ENCODE assay signal across 8 cellular contexts in the genomic region with DNA sequence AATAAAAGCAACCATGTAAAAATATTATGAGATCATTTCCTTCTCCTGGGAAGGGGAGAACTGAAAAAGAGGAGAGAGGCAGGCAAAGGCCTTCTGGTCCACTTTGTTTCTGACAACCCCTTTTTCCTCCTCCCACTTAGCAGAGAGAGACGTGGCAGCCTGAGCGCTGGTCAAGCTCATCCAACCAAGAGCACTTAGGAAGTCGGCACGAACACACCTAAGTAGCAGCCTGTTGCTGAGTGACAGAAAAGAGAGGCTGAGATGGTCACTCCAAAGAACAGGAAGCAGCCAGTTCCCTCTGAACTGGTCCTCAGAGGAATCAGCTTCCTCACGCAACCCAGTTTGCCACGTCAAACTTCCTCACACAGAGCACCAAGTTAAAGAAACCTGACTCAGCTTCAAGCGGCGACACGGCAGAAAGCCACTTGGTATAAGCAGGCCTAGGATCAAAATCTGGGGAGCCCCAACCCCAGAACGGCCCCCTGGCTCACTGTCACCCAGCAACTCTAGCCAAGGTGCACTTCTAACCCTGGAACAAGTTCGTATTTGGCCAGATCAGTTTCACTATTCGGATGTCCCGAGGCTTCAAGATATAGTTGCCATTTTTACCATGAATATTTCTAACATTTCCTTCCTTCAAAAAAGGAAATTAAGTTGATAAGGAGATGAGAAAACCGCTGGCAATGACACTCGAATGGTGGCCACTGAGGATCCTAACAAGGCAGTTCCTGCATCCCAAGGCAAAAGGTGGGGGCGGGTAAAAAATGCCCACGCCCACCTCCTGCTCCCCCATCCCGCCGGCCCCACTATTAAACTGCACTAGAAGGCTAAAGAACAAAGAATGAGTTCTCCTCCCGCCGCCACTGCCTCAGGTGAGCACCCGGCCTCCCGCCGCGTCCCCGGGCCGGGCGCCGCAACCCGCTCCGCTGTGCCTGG. TPM values are rescaled to one million over a fixed set of nuclear protein-coding genes. Genes with fewer than 3 reads are reported as not detected.
DNase-seq lines count a peak whose midpoint lies in the region; ATAC-seq, FAIRE-seq and TF ChIP-seq lines count a peak whose summit lies in the region.

No MANE protein-coding gene starts in this region.

- TF ChIP-seq CTCF in dorsolateral prefrontal cortex (IDR thresholded peaks at IDR 0.05 in 54 of 56, conservative IDR thresholded peaks at IDR 0.05 in 2 of 56; ENCODE audit: low read depth in 1 of 56, partially characterized antibody in 56 of 56) (peak in 1 of 56 donors; percentile 10), HepG2 (CRISPR knock-in tag; IDR thresholded peaks at IDR 0.05) (no peak)

- H2AFZ ChIP-seq in HepG2 (ENCODE audit: low read length), result no peak overlapping the region

- DNase-seq in ACHN (peak; percentile 75), NCI-H2227 (lab: John Stamatoyannopoulos, UW; ENCODE audit: unreplicated experiment) (peak; percentile 57), dorsolateral prefrontal cortex (peak; percentile 23 to 64 (median 44)), HepG2 (ENCODE audit: low spot score) (peak; percentile 87)
- DNase-seq in activated CD4-positive, alpha-beta T cell treated with anti-CD3 and anti-CD28 coated beads, Interleukin-2, amount 50 U/mL, for 1 hour, result peak; percentile 28
- peak; percentile 28 to 40 for DNase-seq in stimulated activated CD4-positive, alpha-beta T cell treated with anti-CD3 and anti-CD28 coated beads, Interleukin-2, amount 100 ng/mL, for 48 hours

- H3K9ac ChIP-seq in HepG2 (ENCODE audit: insufficient read depth, low read depth, low read length), result peak overlapping the region; percentile 96

- in situ Hi-C loops in ACHN (cut with HindIII; ENCODE audit: low pct_ligation_motif_present, low pct_unique_long_range_greater_than_20kb, low sequenced_read_pairs), result no loop called here
- in situ Hi-C loops in HepG2 (cut with HindIII; ENCODE audit: extremely low pct_ligation_motif_present, low pct_unique_long_range_greater_than_20kb), result no loop called here

- H3K4me2 ChIP-seq in HepG2 (ENCODE audit: low read depth, low read length), result peak overlapping the region; percentile 88

- no peak for TF ChIP-seq RAD21 in HepG2 (CRISPR knock-in tag; IDR thresholded peaks at IDR 0.05)

- intact Hi-C loops in dorsolateral prefrontal cortex (cut with DNase I) (loop anchor here (5.0 kb wide), 2 partner anchors 52 to 153 kb away; a partner anchor contains a TSS), HepG2 (cut with micrococcal nuclease; ENCODE audit: unreplicated experiment) (no loop called here)

- TF ChIP-seq EP300 in HepG2 (IDR thresholded peaks at IDR 0.05; ENCODE audit: low read depth in 2 of 2, low read length in 2 of 2) (no peak), HepG2 (CRISPR knock-in tag; IDR thresholded peaks at IDR 0.05; ENCODE audit: borderline replicate concordance) (no peak)

- CTCF ChIA-PET in HepG2 (lab: Yijun Ruan, JAX; ENCODE audit: low intra/inter-chr PET ratio, low total read pairs), result no interaction called here

- POLR2A ChIA-PET in HepG2 (lab: Yijun Ruan, JAX), result interaction anchor here (1.2 to 1.9 kb wide), 5 partner anchors 8 to 619 kb away, joined by 3 to 6 read pairs (median 3); a partner anchor contains a TSS

- peaks cover 3% of the 10 kb centered on the region; the same call in 1 of the 2 replicates for H4K20me1 ChIP-seq in HepG2 (ENCODE audit: insufficient read depth, low read length)

- peaks cover 49% of the 10 kb centered on the region for H3K4me1 ChIP-seq in HepG2 (ENCODE audit: insufficient read depth, low read length)

- H3K4me3 ChIP-seq in dorsolateral prefrontal cortex (peak overlapping the region; percentile 69 to 99 (median 92)), HepG2 (replicated peaks in 1 of 3; ENCODE audit: insufficient read depth in 1 of 3, low read depth in 2 of 3, low read length in 3 of 3) (peak overlapping the region; percentile 91 to 97 (median 96))

- H3K27me3 ChIP-seq in dorsolateral prefrontal cortex, result no peaks in the 10 kb centered on the region
- no peaks in the 10 kb centered on the region; a peak in 1 of 5 replicates for H3K27me3 ChIP-seq in HepG2 (ENCODE audit: control insufficient read depth in 1 of 2, insufficient read depth in 2 of 2, low read length in 2 of 2)

- FAIRE-seq in HepG2 (lab: Jason Lieb, UNC), result peak; percentile 53

- H3K9me3 ChIP-seq in HepG2 (ENCODE audit: low read length), result no peaks in the 10 kb centered on the region

- H3K36me3 ChIP-seq in HepG2 (replicated peaks in 1 of 2; ENCODE audit: control insufficient read depth in 1 of 2, insufficient read depth in 2 of 2, low read length in 2 of 2), result peaks cover 0 to 20% of the 10 kb centered on the region in 2 experiments; a peak in 4 of 5 replicates

- peak; percentile 57 to 93 for TF ChIP-seq POLR2A in HepG2 (IDR thresholded peaks at IDR 0.05; ENCODE audit: insufficient read depth in 1 of 2, low read depth in 2 of 2, low read length in 2 of 2)

- 2% methylated on average over 13 of the region's 31 CpGs for WGBS in HepG2 (ENCODE audit: low lambda C conversion rate)

- peak overlapping the region in 58 of 59 donors; percentile 28 to 97 (median 81) for H3K27ac ChIP-seq in dorsolateral prefrontal cortex
- peak overlapping the region; percentile 84 for H3K27ac ChIP-seq in HepG2 (ENCODE audit: extremely low read length, insufficient read depth, low read length)

- BruUV-seq in HepG2 (replicated peaks; lab: Mats Ljungman, UMichigan), result TSS peak; percentile 55

- peaks cover 49% of the 10 kb centered on the region for H3K79me2 ChIP-seq in HepG2 (ENCODE audit: insufficient read depth, low read length)

- ATAC-seq in GM18508 (IDR thresholded peaks at IDR 0.05; ENCODE audit: insufficient read depth, unreplicated experiment) (peak; percentile 62), HG02938 (IDR thresholded peaks at IDR 0.05; ENCODE audit: unreplicated experiment) (peak; percentile 53), HepG2 (peak; percentile 88)

RNA-seq across cellular contexts. Expression of a gene that starts 0.7 kb away (rescaled TPM):
- total RNA-seq in dorsolateral prefrontal cortex, result 10 to 100 TPM; 12.7 to 44.7 (median 24.8) TPM
- 51.1 and 78.6 TPM in 2 replicates for total RNA-seq in HepG2 (2016; rRNA removed; fragmentation: Illumina TruSeq; extraction: Trizol)
- total RNA-seq in HepG2 (2016; cell fraction: cytosol; rRNA removed; fragmentation: Illumina TruSeq; extraction: Trizol; ENCODE audit: low read depth), result 3.7 and 5.0 TPM in 2 replicates
- 48.9 and 73.2 TPM in 2 replicates for total RNA-seq in HepG2 (2016; cell fraction: insoluble cytoplasmic fraction; rRNA removed; fragmentation: Illumina TruSeq; extraction: Trizol)
- 14.9 and 16.7 TPM in 2 replicates for total RNA-seq in HepG2 (2016; cell fraction: membrane; rRNA removed; fragmentation: Illumina TruSeq; extraction: Trizol)
- total RNA-seq in HepG2 (2016; cell fraction: nucleus; rRNA removed; fragmentation: Illumina TruSeq; extraction: Trizol), result 63.1 and 69.1 TPM in 2 replicates
- 21.6 and 30.0 TPM in 2 replicates for polyA plus RNA-seq in HepG2 (2011; rRNA removed)
- polyA plus RNA-seq in HepG2 (2011; cell fraction: cytosol; rRNA removed), result 16.7 and 20.5 TPM in 2 replicates
- polyA plus RNA-seq in HepG2 (2011; cell fraction: nucleus; rRNA removed), result 34.6 and 53.4 TPM in 2 replicates
- polyA plus RNA-seq in HepG2 (2012), result 19.7 and 29.9 TPM in 2 replicates
- polyA plus RNA-seq in HepG2 (2016; cell fraction: cytosol; fragmentation: Illumina TruSeq; extraction: Trizol; ENCODE audit: low read depth), result 2.3 and 2.5 TPM in 2 replicates
- 64.1 and 66.0 TPM in 2 replicates for polyA plus RNA-seq in HepG2 (2016; cell fraction: insoluble cytoplasmic fraction; fragmentation: Illumina TruSeq; extraction: Trizol; ENCODE audit: low read depth)
- polyA plus RNA-seq in HepG2 (2016; cell fraction: membrane; fragmentation: Illumina TruSeq; extraction: Trizol; ENCODE audit: low read depth), result 5.7 and 8.1 TPM in 2 replicates
- polyA plus RNA-seq in HepG2 (2016; cell fraction: nucleus; fragmentation: Illumina TruSeq; extraction: Trizol; ENCODE audit: insufficient read depth, low read depth), result 37.6 and 38.9 TPM in 2 replicates
- 11.6 and 45.4 TPM in 2 replicates for polyA minus RNA-seq in HepG2 (2011; rRNA and poly(A)+ RNA removed; ENCODE audit: low replicate concordance)
- 32.8 and 36.6 TPM in 2 replicates for polyA minus RNA-seq in HepG2 (2011; cell fraction: cytosol; rRNA and poly(A)+ RNA removed)
- polyA minus RNA-seq in HepG2 (2011; cell fraction: nucleus; rRNA and poly(A)+ RNA removed), result 99.5 and 125 TPM in 2 replicates

RNA-seq across cellular contexts. Expression of a gene that starts 53.4 kb away (rescaled TPM):
- 10 to 100 TPM; 19.6 to 90.2 (median 34.3) TPM for total RNA-seq in dorsolateral prefrontal cortex
- total RNA-seq in HepG2 (2016; rRNA removed; fragmentation: Illumina TruSeq; extraction: Trizol), result 0.04 TPM in 1 of 2 replicates, not detected in the other
- not detected in 2 replicates for total RNA-seq in HepG2 (2016; cell fraction: cytosol; rRNA removed; fragmentation: Illumina TruSeq; extraction: Trizol; ENCODE audit: low read depth)
- not detected in 2 replicates for total RNA-seq in HepG2 (2016; cell fraction: insoluble cytoplasmic fraction; rRNA removed; fragmentation: Illumina TruSeq; extraction: Trizol)
- 0.03 TPM in 1 of 2 replicates, not detected in the other for total RNA-seq in HepG2 (2016; cell fraction: membrane; rRNA removed; fragmentation: Illumina TruSeq; extraction: Trizol)
- total RNA-seq in HepG2 (2016; cell fraction: nucleus; rRNA removed; fragmentation: Illumina TruSeq; extraction: Trizol), result 0.06 TPM in 1 of 2 replicates, not detected in the other
- polyA plus RNA-seq in HepG2 (2011; rRNA removed), result 0.01 TPM in 1 of 2 replicates, not detected in the other
- 0.01 TPM in 1 of 2 replicates, not detected in the other for polyA plus RNA-seq in HepG2 (2011; cell fraction: cytosol; rRNA removed)
- not detected in 2 replicates for polyA plus RNA-seq in HepG2 (2011; cell fraction: nucleus; rRNA removed)
- 0.04 TPM in 2 replicates for polyA plus RNA-seq in HepG2 (2012)
- 0.03 TPM in 1 of 2 replicates, not detected in the other for polyA plus RNA-seq in HepG2 (2016; cell fraction: cytosol; fragmentation: Illumina TruSeq; extraction: Trizol; ENCODE audit: low read depth)
- polyA plus RNA-seq in HepG2 (2016; cell fraction: insoluble cytoplasmic fraction; fragmentation: Illumina TruSeq; extraction: Trizol; ENCODE audit: low read depth), result not detected in 2 replicates
- polyA plus RNA-seq in HepG2 (2016; cell fraction: membrane; fragmentation: Illumina TruSeq; extraction: Trizol; ENCODE audit: low read depth), result not detected in 2 replicates
- 0.15 TPM in 2 replicates for polyA plus RNA-seq in HepG2 (2016; cell fraction: nucleus; fragmentation: Illumina TruSeq; extraction: Trizol; ENCODE audit: insufficient read depth, low read depth)
- 0.63 TPM in 1 of 2 replicates, not detected in the other for polyA minus RNA-seq in HepG2 (2011; rRNA and poly(A)+ RNA removed; ENCODE audit: low replicate concordance)
- not detected in 2 replicates for polyA minus RNA-seq in HepG2 (2011; cell fraction: cytosol; rRNA and poly(A)+ RNA removed)
- 0.12 TPM in 1 of 2 replicates, not detected in the other for polyA minus RNA-seq in HepG2 (2011; cell fraction: nucleus; rRNA and poly(A)+ RNA removed)

Comparison
In these comparisons a context has a peak if more than half of its experiments do, and no peak if none do; other contexts are left out.
1. Peak in every context shown above with its lines: DNase-seq, ATAC-seq, H3K4me3 ChIP-seq and H3K27ac ChIP-seq.
2. DNase-seq: peak in every context shown above with its lines; median percentile 87 in HepG2; 75 in ACHN; 57 in NCI-H2227; 44 in dorsolateral prefrontal cortex; 34 in stimulated activated CD4-positive, alpha-beta T cell treated with anti-CD3 and anti-CD28 coated beads, Interleukin-2, amount 100 ng/mL, for 48 hours; 28 in activated CD4-positive, alpha-beta T cell treated with anti-CD3 and anti-CD28 coated beads, Interleukin-2, amount 50 U/mL, for 1 hour.
3. RNA of a gene that starts 53.4 kb away (total RNA-seq): 19.6 to 90.2 TPM in dorsolateral prefrontal cortex; 0.03 to 0.06 TPM in HepG2; every median in the first group is over 10 times any median in the second.